ENCODE assay signal across 11 cellular contexts in the genomic region with DNA sequence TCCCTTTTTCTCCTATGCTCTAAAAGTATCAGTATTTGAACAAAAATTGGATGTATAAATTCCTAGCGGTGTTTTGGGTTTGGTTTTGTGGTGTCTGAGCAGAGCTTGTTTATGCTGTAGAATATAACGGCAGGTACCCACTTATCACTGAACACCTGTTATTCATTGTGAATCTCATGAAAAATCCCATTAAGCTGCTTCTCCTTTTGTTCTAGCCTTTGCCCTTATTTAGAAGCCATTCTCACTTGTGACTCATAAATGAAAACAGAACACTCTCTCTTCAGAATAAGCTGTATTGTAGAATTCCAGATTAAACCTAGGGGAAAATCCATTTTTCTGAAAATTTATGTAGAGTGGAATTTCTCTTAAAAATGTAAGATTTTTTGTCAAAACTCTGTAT.
DNase-seq lines count a peak whose midpoint lies in the region; ATAC-seq and TF ChIP-seq lines count a peak whose summit lies in the region.
"Had no signal": no experiment of that assay in that cellular context is flagged by ENCODE, and none has a peak within 500 bp of the region (broad histone marks: within the 10 kb centered on the region; RNA-seq: fewer than 3 reads in every experiment).

No MANE protein-coding gene starts in this region.

- H3K27ac Mint-ChIP-seq in dendritic cell treated with granulocyte-macrophage colony-stimulating factor and Interleukin-4, amounts not matched to agents 40 ng/mL and 50 ng/mL, for 4 days, result peak overlapping the region; percentile 91

- H3K27me3 Mint-ChIP-seq in dendritic cell treated with granulocyte-macrophage colony-stimulating factor and Interleukin-4, amounts not matched to agents 40 ng/mL and 50 ng/mL, for 4 days, result no peaks in the 10 kb centered on the region

- peaks cover 5% of the 10 kb centered on the region for H3K36me3 Mint-ChIP-seq in dendritic cell treated with granulocyte-macrophage colony-stimulating factor and Interleukin-4, amounts not matched to agents 40 ng/mL and 50 ng/mL, for 4 days (ENCODE audit: low read depth)

- H3K4me3 ChIP-seq in ACC112 (ENCODE audit: low read depth, low read length) (no peak overlapping the region), HL-60 (replicated peaks; ENCODE audit: insufficient read depth, low read length) (no peak overlapping the region), suprapubic skin (no peak overlapping the region)
- H3K4me3 ChIP-seq: K562 had no signal

- peaks cover 20% of the 10 kb centered on the region for H3K36me3 ChIP-seq in ACC112 (ENCODE audit: insufficient read depth, low read length)
- peaks cover 10% of the 10 kb centered on the region for H3K36me3 ChIP-seq in suprapubic skin

- H3K27ac ChIP-seq in ACC112 (ENCODE audit: low read depth, low read length), result peak overlapping the region; percentile 49; the same call in 1 of the 2 replicates
- peak overlapping the region; percentile 82 for H3K27ac ChIP-seq in HL-60 (replicated peaks)
- H3K27ac ChIP-seq in suprapubic skin, result no peak overlapping the region

- H3K4me3 Mint-ChIP-seq in dendritic cell treated with granulocyte-macrophage colony-stimulating factor and Interleukin-4, amounts not matched to agents 40 ng/mL and 50 ng/mL, for 4 days, result no peak overlapping the region

- H3K9me3 Mint-ChIP-seq in dendritic cell treated with granulocyte-macrophage colony-stimulating factor and Interleukin-4, amounts not matched to agents 40 ng/mL and 50 ng/mL, for 4 days, result no peaks in the 10 kb centered on the region

- H3K9me3 ChIP-seq in suprapubic skin, result no peaks in the 10 kb centered on the region

- no peaks in the 10 kb centered on the region for H3K79me2 ChIP-seq in ACC112 (ENCODE audit: control insufficient read depth, insufficient read depth, low read length, unreplicated experiment)

- intact Hi-C loops in dendritic cell treated with granulocyte-macrophage colony-stimulating factor and Interleukin-4, amounts not matched to agents 40 ng/mL and 50 ng/mL, for 4 days (cut with micrococcal nuclease), result loop anchor here (2.0 to 10.0 kb wide), 3 partner anchors 40 to 278 kb away; a partner anchor contains a TSS

- H3K4me1 ChIP-seq in ACC112 (ENCODE audit: control insufficient read depth, insufficient read depth, low read length, unreplicated experiment) (peaks cover 29% of the 10 kb centered on the region), suprapubic skin (peaks cover 13% of the 10 kb centered on the region)

- WGBS in suprapubic skin, result 82% methylated on average over 2 of the region's 2 CpGs

- no peak overlapping the region for H2AFZ ChIP-seq in ACC112 (ENCODE audit: low read length, unreplicated experiment)

- peaks cover 44% of the 10 kb centered on the region for H3K4me1 Mint-ChIP-seq in dendritic cell treated with granulocyte-macrophage colony-stimulating factor and Interleukin-4, amounts not matched to agents 40 ng/mL and 50 ng/mL, for 4 days (ENCODE audit: low read depth)

- no peak for TF ChIP-seq EP300 in suprapubic skin (IDR thresholded peaks at IDR 0.05)

- TF ChIP-seq POLR2A in suprapubic skin (IDR thresholded peaks at IDR 0.05), result no peak

- no peak for DNase-seq in HL-60 (ENCODE audit: low read depth in 1 of 2, low spot score in 1 of 2)
- DNase-seq in HuH-7.5 (ENCODE audit: low spot score), result no peak
- DNase-seq in suprapubic skin (ENCODE audit: low spot score in 2 of 2), result no peak
- DNase-seq in DMS114 treated with DMSO at 0.1 percent for 48 hours (lab: John Stamatoyannopoulos, UW; ENCODE audit: unreplicated experiment), result no peak
- DNase-seq in NCI-H2196 treated with DMSO at 0.1 percent for 48 hours (lab: John Stamatoyannopoulos, UW; ENCODE audit: unreplicated experiment), result no peak
- DNase-seq: amniotic stem cell had no signal

- peak; percentile 35 for ATAC-seq in GM18870 (IDR thresholded peaks at IDR 0.05; ENCODE audit: unreplicated experiment)
- ATAC-seq: esophagus mucosa, K562 had no signal

- no peaks in the 10 kb centered on the region for H3K27me3 ChIP-seq in ACC112 (ENCODE audit: insufficient read depth, low read length)
- H3K27me3 ChIP-seq in HL-60 (ENCODE audit: insufficient read depth, poor library complexity, severe bottlenecking), result no peaks in the 10 kb centered on the region
- H3K27me3 ChIP-seq in suprapubic skin, result no peaks in the 10 kb centered on the region

- TF ChIP-seq CTCF in HL-60 (IDR thresholded peaks at IDR 0.05; ENCODE audit: insufficient read depth, low read length), result no peak
- TF ChIP-seq CTCF in suprapubic skin (IDR thresholded peaks at IDR 0.05), result no peak
